24 cellular contexts compared by ENCODE assay signal in genomic region chr6:144697389-144697788, GRCh38.
"Had no signal": no experiment of that assay in that cellular context is flagged by ENCODE, and none has a peak within 500 bp of the region (broad histone marks: within the 10 kb centered on the region; RNA-seq: fewer than 3 reads in every experiment).

No MANE protein-coding gene starts in this region.

- H3K4me1 ChIP-seq: ascending aorta, breast epithelium, thyroid gland had no signal

- H3K9me3 ChIP-seq: breast epithelium, thyroid gland had no signal

- H3K27me3 Mint-ChIP-seq: activated CD4-positive, alpha-beta T cell treated with anti-CD3 and anti-CD28 coated beads, Interleukin-2, amount 10 ng/mL, durations not matched to agents 24 days and 14 days; activated CD8-positive, alpha-beta T cell treated with anti-CD3 and anti-CD28 coated beads for 36 hours; activated T-cell treated with anti-CD3 and anti-CD28 coated beads, Interleukin-2, amount 50 U/mL, for 24 hours; dendritic cell treated with granulocyte-macrophage colony-stimulating factor and Interleukin-4, amounts not matched to agents 40 ng/mL and 50 ng/mL, for 4 days had no signal

- H3K27ac Mint-ChIP-seq: activated CD4-positive, alpha-beta T cell treated with anti-CD3 and anti-CD28 coated beads, Interleukin-2, amount 10 ng/mL, durations not matched to agents 24 days and 14 days; activated CD8-positive, alpha-beta T cell treated with anti-CD3 and anti-CD28 coated beads for 36 hours; activated naive CD4-positive, alpha-beta T cell treated with anti-CD3 and anti-CD28 coated beads for 36 hours; activated T-cell treated with anti-CD3 and anti-CD28 coated beads, Interleukin-2, amount 50 U/mL, for 24 hours; dendritic cell treated with granulocyte-macrophage colony-stimulating factor and Interleukin-4, amounts not matched to agents 40 ng/mL and 50 ng/mL, for 4 days; nephron had no signal

- H3K4me1 Mint-ChIP-seq: activated CD4-positive, alpha-beta T cell treated with anti-CD3 and anti-CD28 coated beads, Interleukin-2, amount 10 ng/mL, durations not matched to agents 24 days and 14 days; nephron had no signal

- H3K27me3 ChIP-seq: ascending aorta, breast epithelium, gastroesophageal sphincter, heart left ventricle, thyroid gland had no signal

- H3K27ac ChIP-seq: ascending aorta, breast epithelium, gastroesophageal sphincter, heart left ventricle, thyroid gland had no signal

- FAIRE-seq: urothelium cell line had no signal

- H3K4me3 ChIP-seq: ascending aorta, breast epithelium, gastroesophageal sphincter, heart left ventricle, thyroid gland had no signal

- ATAC-seq: activated CD8-positive, alpha-beta T cell treated with anti-CD3 and anti-CD28 coated beads for 36 hours; gastroesophageal sphincter; heart left ventricle had no signal

- DNase-seq: activated CD4-positive, alpha-beta T cell treated with anti-CD3 and anti-CD28 coated beads, Interleukin-2, amount 10 ng/mL, durations not matched to agents 24 days and 14 days; activated CD4-positive, CD25-positive, alpha-beta regulatory T cell; activated CD8-positive, alpha-beta T cell treated with anti-CD3 and anti-CD28 coated beads for 36 hours; activated naive CD4-positive, alpha-beta T cell treated with anti-CD3 and anti-CD28 coated beads for 36 hours; activated T-cell treated with anti-CD3 and anti-CD28 coated beads, Interleukin-2, amount 50 U/mL, for 24 hours; cerebellar nuclear complex; effector memory CD4-positive, alpha-beta T cell; heart left ventricle; immature natural killer cell; mesenchymal stem cell; nucleus accumbens; retina; stimulated activated CD4-positive, alpha-beta T cell treated with anti-CD3 and anti-CD28 coated beads, Interleukin-12 subunit alpha, Interleukin-12 subunit beta, amount 100 ng/mL, for 4 hours; stimulated activated CD4-positive, alpha-beta T cell treated with anti-CD3 and anti-CD28 coated beads, Interleukin-1b, Interleukin-23, amount 100 ng/mL, for 48 hours; stimulated activated CD8-positive, alpha-beta memory T cell treated with anti-CD3 and anti-CD28 coated beads, Interleukin-4, amount 100 ng/mL, for 48 hours; stimulated activated naive CD4-positive, alpha-beta T cell; SW 1271; thyroid gland had no signal

- H3K4me3 Mint-ChIP-seq: activated CD4-positive, alpha-beta T cell treated with anti-CD3 and anti-CD28 coated beads, Interleukin-2, amount 10 ng/mL, durations not matched to agents 24 days and 14 days; activated CD8-positive, alpha-beta T cell treated with anti-CD3 and anti-CD28 coated beads for 36 hours; activated naive CD4-positive, alpha-beta T cell treated with anti-CD3 and anti-CD28 coated beads for 36 hours; activated T-cell treated with anti-CD3 and anti-CD28 coated beads, Interleukin-2, amount 50 U/mL, for 24 hours; dendritic cell treated with granulocyte-macrophage colony-stimulating factor and Interleukin-4, amounts not matched to agents 40 ng/mL and 50 ng/mL, for 4 days; immature natural killer cell; nephron had no signal

- H3K9me3 Mint-ChIP-seq: activated CD4-positive, alpha-beta T cell treated with anti-CD3 and anti-CD28 coated beads, Interleukin-2, amount 10 ng/mL, durations not matched to agents 24 days and 14 days; activated naive CD4-positive, alpha-beta T cell treated with anti-CD3 and anti-CD28 coated beads for 36 hours; activated T-cell treated with anti-CD3 and anti-CD28 coated beads, Interleukin-2, amount 50 U/mL, for 24 hours; immature natural killer cell had no signal
